In genomic region chr17:78947235-78948153, GRCh38 we compare ENCODE assay signal across 1 cellular context.
TF ChIP-seq lines count a peak whose summit lies in the region.

No MANE protein-coding gene starts in this region.

TF ChIP-seq in HepG2, 621 proteins besides CTCF, POLR2A, EP300 and RAD21 (continued from another document and continues in another):
- TF ChIP-seq AKNA (CRISPR knock-in tag; IDR thresholded peaks at IDR 0.05; ENCODE audit: borderline replicate concordance) (no peak), ETV6 (CRISPR knock-in tag; conservative IDR thresholded peaks at IDR 0.05) (no peak), SPEN (CRISPR knock-in tag; IDR thresholded peaks at IDR 0.05; ENCODE audit: low read depth) (no peak), ZSCAN25 (CRISPR knock-in tag; IDR thresholded peaks at IDR 0.05) (no peak), HBP1 (CRISPR knock-in tag; IDR thresholded peaks at IDR 0.05; ENCODE audit: low read depth) (no peak), ETV5 (CRISPR knock-in tag; IDR thresholded peaks at IDR 0.05; ENCODE audit: borderline replicate concordance) (peak; percentile 76; the same call in 1 of the 2 replicates), ZNF33A (CRISPR knock-in tag; IDR thresholded peaks at IDR 0.05; ENCODE audit: borderline replicate concordance) (no peak), THAP7 (CRISPR knock-in tag; IDR thresholded peaks at IDR 0.05) (no peak), CEBPZ (IDR thresholded peaks at IDR 0.05; ENCODE audit: low read length) (no peak), ARID2 (CRISPR knock-in tag; IDR thresholded peaks at IDR 0.05; ENCODE audit: borderline replicate concordance) (no peak), ZSCAN21 (CRISPR knock-in tag; IDR thresholded peaks at IDR 0.05; ENCODE audit: borderline replicate concordance) (no peak), ZNF614 (CRISPR knock-in tag; IDR thresholded peaks at IDR 0.05; ENCODE audit: borderline replicate concordance) (no peak), HDAC6 (IDR thresholded peaks at IDR 0.05; ENCODE audit: low read depth, low read length) (no peak), ELF1 (CRISPR knock-in tag; IDR thresholded peaks at IDR 0.05) (no peak), PRDM10 (CRISPR knock-in tag; IDR thresholded peaks at IDR 0.05; ENCODE audit: low read depth) (no peak), HOXA5 (CRISPR knock-in tag; IDR thresholded peaks at IDR 0.05) (no peak; the same call in 1 of the 2 replicates), MEF2D (CRISPR knock-in tag; IDR thresholded peaks at IDR 0.05) (no peak), ZNF253 (CRISPR knock-in tag; IDR thresholded peaks at IDR 0.05; ENCODE audit: borderline replicate concordance) (no peak), ZEB1 (IDR thresholded peaks at IDR 0.05; ENCODE audit: insufficient replicate concordance, low read depth) (no peak)
- TF ChIP-seq, protein P1, sequence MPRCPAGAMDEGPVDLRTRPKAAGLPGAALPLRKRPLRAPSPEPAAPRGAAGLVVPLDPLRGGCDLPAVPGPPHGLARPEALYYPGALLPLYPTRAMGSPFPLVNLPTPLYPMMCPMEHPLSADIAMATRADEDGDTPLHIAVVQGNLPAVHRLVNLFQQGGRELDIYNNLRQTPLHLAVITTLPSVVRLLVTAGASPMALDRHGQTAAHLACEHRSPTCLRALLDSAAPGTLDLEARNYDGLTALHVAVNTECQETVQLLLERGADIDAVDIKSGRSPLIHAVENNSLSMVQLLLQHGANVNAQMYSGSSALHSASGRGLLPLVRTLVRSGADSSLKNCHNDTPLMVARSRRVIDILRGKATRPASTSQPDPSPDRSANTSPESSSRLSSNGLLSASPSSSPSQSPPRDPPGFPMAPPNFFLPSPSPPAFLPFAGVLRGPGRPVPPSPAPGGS (CRISPR knock-in tag; IDR thresholded peaks at IDR 0.05), result no peak; the same call in 1 of the 2 replicates
- TF ChIP-seq, protein P2, sequence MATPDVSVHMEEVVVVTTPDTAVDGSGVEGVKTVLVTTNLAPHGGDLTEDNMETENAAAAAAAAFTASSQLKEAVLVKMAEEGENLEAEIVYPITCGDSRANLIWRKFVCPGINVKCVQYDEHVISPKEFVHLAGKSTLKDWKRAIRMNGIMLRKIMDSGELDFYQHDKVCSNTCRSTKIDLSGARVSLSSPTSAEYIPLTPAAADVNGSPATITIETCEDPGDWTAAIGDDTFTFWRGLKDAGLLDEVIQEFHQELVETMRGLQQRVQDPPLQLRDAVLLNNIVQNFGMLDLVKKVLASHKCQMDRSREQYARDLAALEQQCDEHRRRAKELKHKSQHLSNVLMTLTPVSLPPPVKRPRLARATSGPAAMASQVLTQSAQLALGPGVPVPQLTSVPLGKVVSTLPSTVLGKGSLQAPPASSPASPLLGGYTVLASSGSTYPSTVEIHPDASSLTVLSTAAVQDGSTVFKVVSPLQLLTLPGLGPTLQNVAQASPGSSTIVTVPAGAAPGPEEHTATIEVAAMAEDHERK (CRISPR knock-in tag; IDR thresholded peaks at IDR 0.05; ENCODE audit: low read depth), result no peak
- TF ChIP-seq, protein P3, sequence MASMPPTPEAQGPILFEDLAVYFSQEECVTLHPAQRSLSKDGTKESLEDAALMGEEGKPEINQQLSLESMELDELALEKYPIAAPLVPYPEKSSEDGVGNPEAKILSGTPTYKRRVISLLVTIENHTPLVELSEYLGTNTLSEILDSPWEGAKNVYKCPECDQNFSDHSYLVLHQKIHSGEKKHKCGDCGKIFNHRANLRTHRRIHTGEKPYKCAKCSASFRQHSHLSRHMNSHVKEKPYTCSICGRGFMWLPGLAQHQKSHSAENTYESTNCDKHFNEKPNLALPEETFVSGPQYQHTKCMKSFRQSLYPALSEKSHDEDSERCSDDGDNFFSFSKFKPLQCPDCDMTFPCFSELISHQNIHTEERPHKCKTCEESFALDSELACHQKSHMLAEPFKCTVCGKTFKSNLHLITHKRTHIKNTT (CRISPR knock-in tag; IDR thresholded peaks at IDR 0.05), result no peak
- TF ChIP-seq, protein P4, sequence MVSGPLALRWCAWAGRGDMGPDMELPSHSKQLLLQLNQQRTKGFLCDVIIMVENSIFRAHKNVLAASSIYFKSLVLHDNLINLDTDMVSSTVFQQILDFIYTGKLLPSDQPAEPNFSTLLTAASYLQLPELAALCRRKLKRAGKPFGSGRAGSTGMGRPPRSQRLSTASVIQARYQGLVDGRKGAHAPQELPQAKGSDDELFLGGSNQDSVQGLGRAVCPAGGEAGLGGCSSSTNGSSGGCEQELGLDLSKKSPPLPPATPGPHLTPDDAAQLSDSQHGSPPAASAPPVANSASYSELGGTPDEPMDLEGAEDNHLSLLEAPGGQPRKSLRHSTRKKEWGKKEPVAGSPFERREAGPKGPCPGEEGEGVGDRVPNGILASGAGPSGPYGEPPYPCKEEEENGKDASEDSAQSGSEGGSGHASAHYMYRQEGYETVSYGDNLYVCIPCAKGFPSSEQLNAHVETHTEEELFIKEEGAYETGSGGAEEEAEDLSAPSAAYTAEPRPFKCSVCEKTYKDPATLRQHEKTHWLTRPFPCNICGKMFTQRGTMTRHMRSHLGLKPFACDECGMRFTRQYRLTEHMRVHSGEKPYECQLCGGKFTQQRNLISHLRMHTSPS (CRISPR knock-in tag; IDR thresholded peaks at IDR 0.05; ENCODE audit: low read depth), result peak; percentile 89
- TF ChIP-seq, protein P5, sequence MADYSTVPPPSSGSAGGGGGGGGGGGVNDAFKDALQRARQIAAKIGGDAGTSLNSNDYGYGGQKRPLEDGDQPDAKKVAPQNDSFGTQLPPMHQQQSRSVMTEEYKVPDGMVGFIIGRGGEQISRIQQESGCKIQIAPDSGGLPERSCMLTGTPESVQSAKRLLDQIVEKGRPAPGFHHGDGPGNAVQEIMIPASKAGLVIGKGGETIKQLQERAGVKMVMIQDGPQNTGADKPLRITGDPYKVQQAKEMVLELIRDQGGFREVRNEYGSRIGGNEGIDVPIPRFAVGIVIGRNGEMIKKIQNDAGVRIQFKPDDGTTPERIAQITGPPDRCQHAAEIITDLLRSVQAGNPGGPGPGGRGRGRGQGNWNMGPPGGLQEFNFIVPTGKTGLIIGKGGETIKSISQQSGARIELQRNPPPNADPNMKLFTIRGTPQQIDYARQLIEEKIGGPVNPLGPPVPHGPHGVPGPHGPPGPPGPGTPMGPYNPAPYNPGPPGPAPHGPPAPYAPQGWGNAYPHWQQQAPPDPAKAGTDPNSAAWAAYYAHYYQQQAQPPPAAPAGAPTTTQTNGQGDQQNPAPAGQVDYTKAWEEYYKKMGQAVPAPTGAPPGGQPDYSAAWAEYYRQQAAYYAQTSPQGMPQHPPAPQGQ (CRISPR knock-in tag; IDR thresholded peaks at IDR 0.05; ENCODE audit: borderline replicate concordance), result no peak
- TF ChIP-seq, protein P6, sequence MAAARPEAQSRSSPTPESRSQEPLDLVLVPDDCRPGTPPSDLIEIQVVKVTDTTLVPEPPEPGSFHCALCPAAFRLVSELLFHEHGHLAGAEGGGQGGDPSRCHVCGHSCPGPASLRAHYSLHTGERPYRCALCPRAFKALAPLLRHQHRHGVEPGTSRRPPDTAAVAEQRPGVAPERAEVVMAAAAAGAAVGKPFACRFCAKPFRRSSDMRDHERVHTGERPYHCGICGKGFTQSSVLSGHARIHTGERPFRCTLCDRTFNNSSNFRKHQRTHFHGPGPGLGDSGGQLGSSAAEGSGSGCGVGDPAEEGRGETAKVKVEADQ (CRISPR knock-in tag; IDR thresholded peaks at IDR 0.05; ENCODE audit: borderline replicate concordance), result no peak
- TF ChIP-seq, protein P7, sequence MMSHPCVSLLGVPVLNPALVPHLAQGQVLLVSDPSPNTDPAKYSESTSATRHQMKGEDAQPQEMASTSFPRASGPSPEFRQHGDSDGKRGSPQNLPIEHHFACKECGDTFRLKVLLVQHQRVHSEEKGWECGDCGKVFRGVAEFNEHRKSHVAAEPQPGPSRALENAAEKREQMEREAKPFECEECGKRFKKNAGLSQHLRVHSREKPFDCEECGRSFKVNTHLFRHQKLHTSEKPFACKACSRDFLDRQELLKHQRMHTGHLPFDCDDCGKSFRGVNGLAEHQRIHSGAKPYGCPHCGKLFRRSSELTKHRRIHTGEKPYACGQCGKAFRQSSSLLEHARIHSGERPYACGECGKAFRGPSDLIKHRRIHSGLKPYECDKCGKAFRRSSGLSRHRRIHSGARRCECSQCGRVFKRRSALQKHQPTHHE (CRISPR knock-in tag; IDR thresholded peaks at IDR 0.05; ENCODE audit: borderline replicate concordance), result no peak
